In genomic region chr1:38183747-38184146, GRCh38 we compare ENCODE assay signal across 25 cellular contexts.
"Had no signal": no experiment of that assay in that cellular context is flagged by ENCODE, and none has a peak within 500 bp of the region (broad histone marks: within the 10 kb centered on the region; RNA-seq: fewer than 3 reads in every experiment).

No MANE protein-coding gene starts in this region.

- H3K4me1 ChIP-seq: pancreas, psoas muscle, right lobe of liver, sigmoid colon, stomach, upper lobe of left lung, vagina had no signal

- H3K27ac Mint-ChIP-seq: naive thymus-derived CD8-positive, alpha-beta T cell; natural killer cell treated with Interleukin-12 subunit alpha and Interleukin-12 subunit beta and Interleukin-15 and Interleukin-18, amount 100 ng/mL, for 72 hours; nephron progenitor cell; stimulated activated effector memory CD8-positive, alpha-beta T cell treated with anti-CD3 and anti-CD28 coated beads, Interleukin-12 subunit alpha, Interleukin-12 subunit beta, amount 100 ng/mL, for 72 hours; stimulated activated naive B cell treated with anti-CD40 and anti-IgM and Interleukin-4, amounts not matched to agents 10 μg/mL and 1 μg/mL and 100 μg/mL, for 72 hours; stimulated activated naive CD8-positive, alpha-beta T cell treated with anti-CD3 and anti-CD28 coated beads, Interleukin-15, Interleukin-2, amounts not matched to agents 100 ng/mL and 50 ng/mL, for 24 hours had no signal

- H3K9me3 Mint-ChIP-seq: natural killer cell treated with Interleukin-12 subunit alpha and Interleukin-12 subunit beta and Interleukin-15 and Interleukin-18, amount 100 ng/mL, for 72 hours; stimulated activated effector memory CD8-positive, alpha-beta T cell treated with anti-CD3 and anti-CD28 coated beads, Interleukin-12 subunit alpha, Interleukin-12 subunit beta, amount 100 ng/mL, for 72 hours; stimulated activated naive CD8-positive, alpha-beta T cell treated with anti-CD3 and anti-CD28 coated beads, Interleukin-15, Interleukin-2, amounts not matched to agents 100 ng/mL and 50 ng/mL, for 24 hours had no signal

- FAIRE-seq: pancreas, small intestine, urothelium cell line had no signal

- ATAC-seq: naive thymus-derived CD8-positive, alpha-beta T cell; natural killer cell treated with Interleukin-12 subunit alpha and Interleukin-12 subunit beta and Interleukin-15 and Interleukin-18, amount 100 ng/mL, for 72 hours; pancreas; psoas muscle; right cardiac atrium; right lobe of liver; stimulated activated effector memory CD8-positive, alpha-beta T cell treated with anti-CD3 and anti-CD28 coated beads, Interleukin-12 subunit alpha, Interleukin-12 subunit beta, amount 100 ng/mL, for 72 hours; stimulated activated naive B cell treated with anti-CD40 and anti-IgM and Interleukin-4, amounts not matched to agents 10 μg/mL and 1 μg/mL and 100 μg/mL, for 72 hours had no signal

- H3K4me3 ChIP-seq: pancreas, psoas muscle, right lobe of liver, sigmoid colon, stomach, thoracic aorta, thyroid gland, tibial nerve, upper lobe of left lung, vagina had no signal

- H3K27ac ChIP-seq: pancreas, psoas muscle, right lobe of liver, sigmoid colon, stomach, thoracic aorta, thyroid gland, tibial nerve, upper lobe of left lung, vagina had no signal

- H3K27me3 ChIP-seq: pancreas, right lobe of liver, thyroid gland, tibial nerve, upper lobe of left lung, vagina had no signal

- H3K4me3 Mint-ChIP-seq: naive thymus-derived CD8-positive, alpha-beta T cell; natural killer cell treated with Interleukin-12 subunit alpha and Interleukin-12 subunit beta and Interleukin-15 and Interleukin-18, amount 100 ng/mL, for 72 hours; nephron progenitor cell; stimulated activated effector memory CD8-positive, alpha-beta T cell treated with anti-CD3 and anti-CD28 coated beads, Interleukin-12 subunit alpha, Interleukin-12 subunit beta, amount 100 ng/mL, for 72 hours; stimulated activated naive B cell treated with anti-CD40 and anti-IgM and Interleukin-4, amounts not matched to agents 10 μg/mL and 1 μg/mL and 100 μg/mL, for 72 hours; stimulated activated naive CD8-positive, alpha-beta T cell treated with anti-CD3 and anti-CD28 coated beads, Interleukin-15, Interleukin-2, amounts not matched to agents 100 ng/mL and 50 ng/mL, for 24 hours had no signal

- H3K9me3 ChIP-seq: pancreas, psoas muscle, right lobe of liver, thoracic aorta, thyroid gland, tibial nerve, upper lobe of left lung, vagina had no signal

- H3K4me1 Mint-ChIP-seq: naive thymus-derived CD8-positive, alpha-beta T cell; stimulated activated effector memory CD8-positive, alpha-beta T cell treated with anti-CD3 and anti-CD28 coated beads, Interleukin-12 subunit alpha, Interleukin-12 subunit beta, amount 100 ng/mL, for 72 hours; stimulated activated naive B cell treated with anti-CD40 and anti-IgM and Interleukin-4, amounts not matched to agents 10 μg/mL and 1 μg/mL and 100 μg/mL, for 72 hours had no signal

- DNase-seq: naive thymus-derived CD8-positive, alpha-beta T cell; nephron progenitor cell; pancreas; psoas muscle; right cardiac atrium; right lobe of liver; sigmoid colon; small intestine; stimulated activated CD4-positive, alpha-beta T cell treated with anti-CD3 and anti-CD28 coated beads, Interleukin-15, amount 100 ng/mL, for 24 hours; stimulated activated CD4-positive, alpha-beta T cell treated with anti-CD3 and anti-CD28 coated beads, Interleukin-2, amount 100 ng/mL, for 24 hours; stimulated activated CD4-positive, alpha-beta T cell treated with anti-CD3 and anti-CD28 coated beads, Interleukin-2, amount 100 ng/mL, for 48 hours; stimulated activated CD4-positive, alpha-beta T cell treated with anti-CD3 and anti-CD28 coated beads, Interleukin-4, amount 100 ng/mL, for 24 hours; stimulated activated naive B cell treated with anti-CD40 and anti-IgM and Interleukin-4, amounts not matched to agents 10 μg/mL and 1 μg/mL and 100 μg/mL, for 72 hours; stimulated activated naive CD4-positive, alpha-beta T cell treated with Interleukin-2 at 50 U/mL for 16 hours; stomach; thyroid gland; trophoblast cell had no signal

- H3K36me3 ChIP-seq: pancreas, right lobe of liver, sigmoid colon, stomach, thoracic aorta, thyroid gland, tibial nerve, upper lobe of left lung, vagina had no signal

- H3K36me3 Mint-ChIP-seq: naive thymus-derived CD8-positive, alpha-beta T cell; natural killer cell treated with Interleukin-12 subunit alpha and Interleukin-12 subunit beta and Interleukin-15 and Interleukin-18, amount 100 ng/mL, for 72 hours; stimulated activated effector memory CD8-positive, alpha-beta T cell treated with anti-CD3 and anti-CD28 coated beads, Interleukin-12 subunit alpha, Interleukin-12 subunit beta, amount 100 ng/mL, for 72 hours had no signal
